In the genomic region with DNA sequence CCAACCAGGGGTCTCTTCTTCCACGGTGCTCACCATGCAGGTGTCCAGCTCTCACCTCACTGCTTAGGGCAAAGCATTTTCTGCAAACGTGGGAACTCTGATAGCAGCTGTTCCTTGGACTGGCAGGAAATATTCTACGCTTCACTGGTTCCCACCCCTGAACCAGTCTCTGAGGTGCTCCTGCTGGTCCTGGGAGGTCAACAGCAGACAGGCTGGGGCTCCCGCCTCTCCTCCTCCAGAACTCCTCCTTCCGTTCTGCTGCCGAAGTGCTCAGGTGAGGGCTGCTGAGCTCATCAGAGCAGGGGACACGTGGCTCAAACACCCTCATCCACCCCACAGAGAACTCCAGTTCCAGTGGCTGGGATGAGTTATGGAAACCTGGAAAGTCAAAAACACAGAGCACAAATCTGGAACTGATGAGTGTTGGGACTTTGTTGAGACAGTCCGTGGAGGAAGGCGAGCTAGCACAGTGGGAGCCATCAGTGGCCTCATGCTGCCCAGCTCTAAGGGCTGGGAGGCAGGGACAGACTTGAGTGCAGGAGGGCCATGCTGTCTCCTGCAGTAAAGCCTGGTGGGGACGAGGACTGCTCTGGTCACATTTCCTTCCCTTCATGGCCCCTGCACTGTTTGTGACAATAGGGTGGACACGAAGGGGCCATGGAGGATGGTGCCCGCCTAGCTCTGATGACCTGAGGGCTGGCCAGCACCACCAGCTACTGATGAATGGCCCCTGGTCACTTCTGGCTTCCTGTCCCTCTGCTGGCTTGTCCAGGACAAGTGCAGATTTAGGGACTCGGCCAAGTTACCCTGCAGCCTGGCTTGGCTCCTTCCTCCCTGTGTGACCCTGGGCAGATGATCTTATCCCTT, we compare ENCODE assay signal across 16 cellular contexts.
DNase-seq lines count a peak whose midpoint lies in the region; ATAC-seq and TF ChIP-seq lines count a peak whose summit lies in the region.
"Had no signal": no experiment of that assay in that cellular context is flagged by ENCODE, and none has a peak within 500 bp of the region (broad histone marks: within the 10 kb centered on the region; RNA-seq: fewer than 3 reads in every experiment).

No MANE protein-coding gene starts in this region.

- H3K36me3 Mint-ChIP-seq in activated CD8-positive, alpha-beta T cell treated with anti-CD3 and anti-CD28 coated beads, Interleukin-2, amount 10 ng/mL, durations not matched to agents 7 days and 5 days (ENCODE audit: low read depth), result no peaks in the 10 kb centered on the region
- no peaks in the 10 kb centered on the region for H3K36me3 Mint-ChIP-seq in activated CD8-positive, alpha-beta T cell treated with anti-CD3 and anti-CD28 coated beads for 36 hours (ENCODE audit: low read depth)
- H3K36me3 Mint-ChIP-seq: activated naive CD8-positive, alpha-beta T cell treated with anti-CD3 and anti-CD28 coated beads, Interleukin-2, amount 10 ng/mL, durations not matched to agents 7 days and 5 days had no signal

- H3K27me3 Mint-ChIP-seq in activated CD8-positive, alpha-beta T cell treated with anti-CD3 and anti-CD28 coated beads, Interleukin-2, amount 10 ng/mL, durations not matched to agents 7 days and 5 days (ENCODE audit: low read depth), result no peaks in the 10 kb centered on the region
- no peaks in the 10 kb centered on the region for H3K27me3 Mint-ChIP-seq in activated CD8-positive, alpha-beta T cell treated with anti-CD3 and anti-CD28 coated beads for 36 hours
- H3K27me3 Mint-ChIP-seq: activated naive CD8-positive, alpha-beta T cell treated with anti-CD3 and anti-CD28 coated beads, Interleukin-2, amount 10 ng/mL, durations not matched to agents 7 days and 5 days had no signal

- no peak for TF ChIP-seq CTCF in activated CD8-positive, alpha-beta T cell treated with anti-CD3 and anti-CD28 coated beads for 36 hours (IDR thresholded peaks at IDR 0.05)
- no peak for TF ChIP-seq CTCF in foreskin keratinocyte (conservative IDR thresholded peaks at IDR 0.05)

- H3K27ac ChIP-seq in foreskin keratinocyte, result peak overlapping the region; percentile 92
- H3K27ac ChIP-seq: heart left ventricle, uterus had no signal

- no peaks in the 10 kb centered on the region for H3K9me3 Mint-ChIP-seq in activated CD8-positive, alpha-beta T cell treated with anti-CD3 and anti-CD28 coated beads, Interleukin-2, amount 10 ng/mL, durations not matched to agents 7 days and 5 days (ENCODE audit: insufficient read depth)
- no peaks in the 10 kb centered on the region for H3K9me3 Mint-ChIP-seq in activated CD8-positive, alpha-beta T cell treated with anti-CD3 and anti-CD28 coated beads for 36 hours

- intact Hi-C loops in activated CD8-positive, alpha-beta T cell treated with anti-CD3 and anti-CD28 coated beads for 36 hours (cut with micrococcal nuclease), result no loop called here

- POLR2A ChIA-PET in activated CD8-positive, alpha-beta T cell treated with anti-CD3 and anti-CD28 coated beads, Interleukin-2, amount 10 ng/mL, durations not matched to agents 7 days and 5 days (lab: Charles Lee), result no interaction called here
- POLR2A ChIA-PET in activated CD8-positive, alpha-beta T cell treated with anti-CD3 and anti-CD28 coated beads for 36 hours (lab: Charles Lee), result no interaction called here

- ATAC-seq in activated CD8-positive, alpha-beta T cell treated with anti-CD3 and anti-CD28 coated beads, Interleukin-2, amount 10 ng/mL, durations not matched to agents 7 days and 5 days, result no peak
- ATAC-seq in activated CD8-positive, alpha-beta T cell treated with anti-CD3 and anti-CD28 coated beads for 36 hours, result no peak
- ATAC-seq in foreskin keratinocyte (no peak), HG03196 (IDR thresholded peaks at IDR 0.05; ENCODE audit: unreplicated experiment) (no peak)
- ATAC-seq: heart left ventricle, SK-N-SH treated with all-trans-retinoic acid at 6 μM for 48 hours had no signal

- CTCF ChIA-PET in activated CD8-positive, alpha-beta T cell treated with anti-CD3 and anti-CD28 coated beads, Interleukin-2, amount 10 ng/mL, durations not matched to agents 7 days and 5 days (lab: Charles Lee), result interaction anchor here (1.1 to 2.9 kb wide), 4 partner anchors 9 to 99 kb away, joined by 3 to 12 read pairs (median 4); no protein-coding TSS in a partner anchor
- CTCF ChIA-PET in activated CD8-positive, alpha-beta T cell treated with anti-CD3 and anti-CD28 coated beads for 36 hours (lab: Charles Lee), result interaction anchor here (1.0 kb wide), 1 partner anchor 11 kb away, joined by 3 read pairs; no protein-coding TSS in a partner anchor

- H3K4me3 Mint-ChIP-seq in activated CD8-positive, alpha-beta T cell treated with anti-CD3 and anti-CD28 coated beads, Interleukin-2, amount 10 ng/mL, durations not matched to agents 7 days and 5 days, result no peak overlapping the region
- H3K4me3 Mint-ChIP-seq in activated CD8-positive, alpha-beta T cell treated with anti-CD3 and anti-CD28 coated beads for 36 hours, result no peak overlapping the region
- H3K4me3 Mint-ChIP-seq: activated naive CD8-positive, alpha-beta T cell treated with anti-CD3 and anti-CD28 coated beads, Interleukin-2, amount 10 ng/mL, durations not matched to agents 7 days and 5 days had no signal

- H3K4me1 ChIP-seq in foreskin keratinocyte, result peaks cover 14% of the 10 kb centered on the region
- H3K4me1 ChIP-seq: Caco-2, HAP-1, uterus had no signal

- no peaks in the 10 kb centered on the region for H3K27me3 ChIP-seq in foreskin keratinocyte
- H3K27me3 ChIP-seq: heart left ventricle, uterus had no signal

- peaks cover 2% of the 10 kb centered on the region for H3K4me1 Mint-ChIP-seq in activated CD8-positive, alpha-beta T cell treated with anti-CD3 and anti-CD28 coated beads, Interleukin-2, amount 10 ng/mL, durations not matched to agents 7 days and 5 days (ENCODE audit: low read depth)
- H3K4me1 Mint-ChIP-seq in activated CD8-positive, alpha-beta T cell treated with anti-CD3 and anti-CD28 coated beads for 36 hours (ENCODE audit: low read depth), result peaks cover 10% of the 10 kb centered on the region

- no peak for DNase-seq in activated CD8-positive, alpha-beta T cell treated with anti-CD3 and anti-CD28 coated beads, Interleukin-2, amount 10 ng/mL, durations not matched to agents 7 days and 5 days
- DNase-seq in activated CD8-positive, alpha-beta T cell treated with anti-CD3 and anti-CD28 coated beads for 36 hours, result no peak
- DNase-seq in NCI-H146 (lab: John Stamatoyannopoulos, UW), result peak; percentile 24
- DNase-seq in foreskin keratinocyte, result no peak
- DNase-seq in stimulated activated CD8-positive, alpha-beta memory T cell treated with anti-CD3 and anti-CD28 coated beads, Interleukin-4, amount 100 ng/mL, for 48 hours, result peak; percentile 20
- DNase-seq in NCI-H748 (lab: John Stamatoyannopoulos, UW; ENCODE audit: unreplicated experiment), result no peak
- no peak for DNase-seq in occipital lobe (lab: John Stamatoyannopoulos, UW)
- DNase-seq: activated naive CD8-positive, alpha-beta T cell treated with anti-CD3 and anti-CD28 coated beads, Interleukin-2, amount 10 ng/mL, durations not matched to agents 7 days and 5 days; Caco-2; central memory CD4-positive, alpha-beta T cell; heart left ventricle; stimulated activated CD4-positive, alpha-beta T cell treated with anti-CD3 and anti-CD28 coated beads, Interleukin-2, amount 100 ng/mL, for 24 hours had no signal

- peak overlapping the region; percentile 10 for H3K27ac Mint-ChIP-seq in activated CD8-positive, alpha-beta T cell treated with anti-CD3 and anti-CD28 coated beads, Interleukin-2, amount 10 ng/mL, durations not matched to agents 7 days and 5 days
- no peak overlapping the region for H3K27ac Mint-ChIP-seq in activated CD8-positive, alpha-beta T cell treated with anti-CD3 and anti-CD28 coated beads for 36 hours
- H3K27ac Mint-ChIP-seq: activated naive CD8-positive, alpha-beta T cell treated with anti-CD3 and anti-CD28 coated beads, Interleukin-2, amount 10 ng/mL, durations not matched to agents 7 days and 5 days had no signal

Comparison
In these comparisons a context has a peak if more than half of its experiments do, and no peak if none do; other contexts are left out.
1. DNase-seq: peak in NCI-H146 (single experiment) and stimulated activated CD8-positive, alpha-beta memory T cell treated with anti-CD3 and anti-CD28 coated beads, Interleukin-4, amount 100 ng/mL, for 48 hours (single experiment); none in activated CD8-positive, alpha-beta T cell treated with anti-CD3 and anti-CD28 coated beads, Interleukin-2, amount 10 ng/mL, durations not matched to agents 7 days and 5 days (single experiment), activated CD8-positive, alpha-beta T cell treated with anti-CD3 and anti-CD28 coated beads for 36 hours (single experiment), foreskin keratinocyte (0 of 2), NCI-H748 (single experiment) and occipital lobe (single experiment).